Comparison of ENCODE assay signal across 8 cellular contexts in genomic region chr17:76736349-76737081, GRCh38. TPM values are rescaled to one million over a fixed set of nuclear protein-coding genes. Genes with fewer than 3 reads are reported as not detected.
DNase-seq lines count a peak whose midpoint lies in the region; ATAC-seq, FAIRE-seq and TF ChIP-seq lines count a peak whose summit lies in the region.

No MANE protein-coding gene starts in this region.

- H3K27me3 Mint-ChIP-seq in activated CD8-positive, alpha-beta memory T cell treated with anti-CD3 and anti-CD28 coated beads, Interleukin-2, amount 10 ng/mL, durations not matched to agents 7 days and 5 days, result no peaks in the 10 kb centered on the region

- H3K36me3 ChIP-seq in H1 (ENCODE audit: control insufficient read depth in 2 of 4, insufficient read depth in 4 of 4, low read length in 3 of 4), result peaks cover 15 to 43% (median 34%) of the 10 kb centered on the region in 4 experiments

- no peak overlapping the region for H3K23ac ChIP-seq in H1 (ENCODE audit: insufficient read length)

- peak overlapping the region; percentile 100 for H3K27ac Mint-ChIP-seq in activated CD8-positive, alpha-beta memory T cell treated with anti-CD3 and anti-CD28 coated beads, Interleukin-2, amount 10 ng/mL, durations not matched to agents 7 days and 5 days

- POLR2A ChIA-PET in H1 (lab: Charles Lee; ENCODE audit: partially characterized antibody), result interaction anchor here (0.6 to 9.2 kb wide), 29 partner anchors 10 to 578 kb away, joined by 3 to 181 read pairs (median 4); partner anchors contain the start of genes JMJD6, METTL23, MXRA7 and ST6GALNAC2

- H3K18ac ChIP-seq in H1 (ENCODE audit: extremely low read depth, low read length), result peak overlapping the region; percentile 99

- peak overlapping the region; percentile 100 for H3K4ac ChIP-seq in H1 (replicated peaks; ENCODE audit: insufficient read length, low read depth, low read length)

- no peak for TF ChIP-seq RAD21 in H1 (IDR thresholded peaks at IDR 0.05 in 1 of 2, conservative IDR thresholded peaks at IDR 0.05 in 1 of 2; ENCODE audit: low read depth in 2 of 2, low read length in 2 of 2)

- no peak overlapping the region for H2BK20ac ChIP-seq in H1 (ENCODE audit: low read length)

- TF ChIP-seq POLR2A in H1 (IDR thresholded peaks at IDR 0.05; ENCODE audit: control extremely low read depth in 1 of 2, low read depth in 2 of 2, low read length in 2 of 2), result peak in 1 of 2 experiments; percentile 22; a peak in 2 of 3 replicates

- H3K9ac ChIP-seq in H1 (replicated peaks in 1 of 4; ENCODE audit: extremely low read depth in 1 of 4, low read depth in 3 of 4, low read length in 3 of 4), result peak overlapping the region; percentile 99 to 100 (median 100)

- H2BK12ac ChIP-seq in H1 (ENCODE audit: low read depth, low read length), result peak overlapping the region; percentile 85

- peak overlapping the region; percentile 100 for H2BK5ac ChIP-seq in H1 (ENCODE audit: low read depth, low read length)

- H3K9me3 ChIP-seq in H1 (ENCODE audit: insufficient read depth in 2 of 2, low read depth in 1 of 2, low read length in 1 of 2), result no peaks in the 10 kb centered on the region

- H3K9me3 Mint-ChIP-seq in activated CD8-positive, alpha-beta memory T cell treated with anti-CD3 and anti-CD28 coated beads, Interleukin-2, amount 10 ng/mL, durations not matched to agents 7 days and 5 days (ENCODE audit: low read depth), result no peaks in the 10 kb centered on the region

- CTCF ChIA-PET in activated CD8-positive, alpha-beta memory T cell treated with anti-CD3 and anti-CD28 coated beads, Interleukin-2, amount 10 ng/mL, durations not matched to agents 7 days and 5 days (lab: Charles Lee), result interaction anchor here (1.8 to 5.7 kb wide), 3 partner anchors 9 to 178 kb away, joined by 3 to 47 read pairs (median 28); partner anchors contain the start of genes JMJD6 and METTL23
- CTCF ChIA-PET in H1 (lab: Charles Lee; ENCODE audit: partially characterized antibody), result interaction anchor here (1.8 kb wide), 1 partner anchor 20 kb away, joined by 3 read pairs; no protein-coding TSS in a partner anchor

- H4K5ac ChIP-seq in H1 (ENCODE audit: insufficient read length, low read depth, low read length), result peak overlapping the region; percentile 97

- peak overlapping the region; percentile 97 for H3K56ac ChIP-seq in H1 (replicated peaks; ENCODE audit: insufficient read length, low read depth, low read length)

- no peak for FAIRE-seq in H1 (lab: Jason Lieb, UNC)

- H3K4me2 ChIP-seq in H1 (ENCODE audit: insufficient read depth in 1 of 2, low read depth in 2 of 2, low read length in 2 of 2), result peak overlapping the region; percentile 72 to 88

- peak overlapping the region; percentile 5; the same call in 1 of the 2 replicates for H2BK15ac ChIP-seq in H1 (ENCODE audit: low read length)

- peak overlapping the region; percentile 99 for H4K91ac ChIP-seq in H1 (replicated peaks; ENCODE audit: insufficient read length, low read length)

- no peak overlapping the region for H2AFZ ChIP-seq in H1 (ENCODE audit: low read length)

- H3K4me3 ChIP-seq in GM12864 (ENCODE audit: low read depth, low read length) (peak overlapping the region; percentile 99), HFF-Myc (replicated peaks; ENCODE audit: low read depth, low read length) (peak overlapping the region; percentile 97), H1 (ENCODE audit: extremely low read depth in 1 of 4, insufficient read depth in 2 of 4, low read depth in 3 of 4, low read length in 4 of 4) (peak overlapping the region; percentile 88 to 100 (median 98))

- peaks cover 17% of the 10 kb centered on the region in 2 experiments for H4K20me1 ChIP-seq in H1 (replicated peaks in 1 of 2; ENCODE audit: control insufficient read depth in 1 of 2, insufficient read depth in 2 of 2, low read length in 2 of 2)

- H3K79me1 ChIP-seq in H1 (ENCODE audit: low read depth, low read length), result no peaks in the 10 kb centered on the region

- H3K79me2 ChIP-seq in H1 (ENCODE audit: control insufficient read depth in 1 of 2, insufficient read depth in 2 of 2, low read length in 2 of 2), result peaks cover 16 to 62% of the 10 kb centered on the region in 2 experiments

- TF ChIP-seq CTCF in GM12864 (IDR thresholded peaks at IDR 0.05; ENCODE audit: low read depth, low read length, missing control alignments) (peak; percentile 12), HFF-Myc (IDR thresholded peaks at IDR 0.05; ENCODE audit: low read depth, low read length, missing control alignments) (no peak), H1 (IDR thresholded peaks at IDR 0.05; ENCODE audit: control extremely low read depth in 1 of 3, insufficient read depth in 1 of 3, low read depth in 1 of 3, low read length in 3 of 3) (peak in 2 of 3 experiments; percentile 10 to 12; a peak in 2 of 4 replicates)

- H3K14ac ChIP-seq in H1 (ENCODE audit: insufficient read length), result peak overlapping the region; percentile 90

- H3K23me2 ChIP-seq in H1 (ENCODE audit: low read depth, low read length), result peaks cover 9% of the 10 kb centered on the region; the same call in 1 of the 2 replicates

- peak overlapping the region; percentile 100 for H2AK5ac ChIP-seq in H1 (ENCODE audit: low read depth, low read length)

- no peaks in the 10 kb centered on the region for H3K27me3 ChIP-seq in H1 (replicated peaks in 1 of 4; ENCODE audit: control insufficient read depth in 3 of 4, extremely low read depth in 1 of 4, insufficient read depth in 3 of 4, low read length in 3 of 4)

- peak overlapping the region; percentile 92 for H3K4me3 Mint-ChIP-seq in activated CD8-positive, alpha-beta memory T cell treated with anti-CD3 and anti-CD28 coated beads, Interleukin-2, amount 10 ng/mL, durations not matched to agents 7 days and 5 days

- H4K8ac ChIP-seq in H1 (ENCODE audit: extremely low read depth, insufficient read depth, low read length), result peak overlapping the region; percentile 99

- peaks cover 3 to 12% (median 7%) of the 10 kb centered on the region in 4 experiments; a peak in 6 of 7 replicates for H3K4me1 ChIP-seq in H1 (replicated peaks in 1 of 4; ENCODE audit: control insufficient read depth in 3 of 4, insufficient read depth in 4 of 4, low read length in 3 of 4)

- ATAC-seq in activated CD8-positive, alpha-beta memory T cell treated with anti-CD3 and anti-CD28 coated beads, Interleukin-2, amount 10 ng/mL, durations not matched to agents 7 days and 5 days, result peak; percentile 6
- ATAC-seq in GM19463 (IDR thresholded peaks at IDR 0.05; ENCODE audit: unreplicated experiment), result no peak

- 1% methylated on average over 77 of the region's 117 CpGs; no CpG with 5 or more reads in 1 of the 2 experiments for WGBS in H1 (ENCODE audit: extremely low coverage in 1 of 2, insufficient coverage in 1 of 2, insufficient read length in 1 of 2, insufficient replicate concordance in 2 of 2, low coverage in 1 of 2, low lambda C conversion rate in 2 of 2, missing lambda C conversion rate in 1 of 2), 2 experiments

- peaks cover 47% of the 10 kb centered on the region for H3K4me1 Mint-ChIP-seq in activated CD8-positive, alpha-beta memory T cell treated with anti-CD3 and anti-CD28 coated beads, Interleukin-2, amount 10 ng/mL, durations not matched to agents 7 days and 5 days

- H2BK120ac ChIP-seq in H1 (replicated peaks; ENCODE audit: low read depth, low read length), result peak overlapping the region; percentile 21

- DNase-seq in GM12864 (ENCODE audit: low read depth), result no peak
- DNase-seq in HFF-Myc (ENCODE audit: extremely low read depth, low read depth), result no peak
- DNase-seq in NCI-H2171 (lab: John Stamatoyannopoulos, UW), result peak; percentile 37
- DNase-seq in activated CD8-positive, alpha-beta memory T cell treated with anti-CD3 and anti-CD28 coated beads, Interleukin-2, amount 10 ng/mL, durations not matched to agents 7 days and 5 days, result peak; percentile 79
- peak in 1 of 2 experiments; percentile 60 for DNase-seq in H1 (ENCODE audit: low read depth in 1 of 2, low spot score in 2 of 2)
- peak; percentile 95 for DNase-seq in mesenteric fat pad (ENCODE audit: low spot score)
- DNase-seq in stimulated activated CD8-positive, alpha-beta memory T cell treated with anti-CD3 and anti-CD28 coated beads, Interleukin-4, amount 100 ng/mL, for 24 hours (ENCODE audit: low read depth), result peak; percentile 51

- peaks cover 52% of the 10 kb centered on the region for H3K36me3 Mint-ChIP-seq in activated CD8-positive, alpha-beta memory T cell treated with anti-CD3 and anti-CD28 coated beads, Interleukin-2, amount 10 ng/mL, durations not matched to agents 7 days and 5 days

- no peak for TF ChIP-seq EP300 in H1 (IDR thresholded peaks at IDR 0.05; ENCODE audit: borderline replicate concordance in 1 of 2, low read depth in 2 of 2, low read length in 2 of 2)

- H3K27ac ChIP-seq in H1 (ENCODE audit: low read depth, low read length), result peak overlapping the region; percentile 98

RNA-seq across cellular contexts. Expression of gene SRSF2, which starts 0.6 kb away (rescaled TPM):
- total RNA-seq in activated CD8-positive, alpha-beta memory T cell treated with anti-CD3 and anti-CD28 coated beads, Interleukin-2, amount 10 ng/mL, durations not matched to agents 7 days and 5 days, result 100 to 1,000 TPM; 443 to 471 TPM
- 397 and 413 TPM in 2 replicates for total RNA-seq in H1 (2021; fragmentation: NEBNext Ultra II Directional; extraction: Animal tissue kit (Norgen Biotek cat#: 25700))
- 401 and 479 TPM in 2 replicates for polyA plus RNA-seq in H1 (2011; rRNA removed)
- polyA plus RNA-seq in H1 (2011; cell fraction: cytosol; rRNA removed), result 476 TPM
- 766 TPM for polyA plus RNA-seq in H1 (2011; cell fraction: nucleus; rRNA removed)
- 293 to 353 TPM (median 324 TPM) in 4 replicates for polyA plus RNA-seq in H1 (2012, experiment 1 of 2)
- 136 TPM for polyA plus RNA-seq in H1 (2012, experiment 2 of 2)
- polyA plus RNA-seq in H1 (2013, experiment 1 of 2), result 351 TPM
- 323 TPM for polyA plus RNA-seq in H1 (2013, experiment 2 of 2)
- 111 TPM in 2 replicates for polyA minus RNA-seq in H1 (2011; rRNA and poly(A)+ RNA removed)
- polyA minus RNA-seq in H1 (2011; cell fraction: cytosol; rRNA and poly(A)+ RNA removed), result 337 TPM
- 830 TPM for polyA minus RNA-seq in H1 (2011; cell fraction: nucleus; rRNA and poly(A)+ RNA removed)
- total RNA-seq in mesenteric fat pad, result 179 TPM

RNA-seq across cellular contexts. Expression of gene MFSD11, which starts 1.4 kb away (rescaled TPM):
- total RNA-seq in activated CD8-positive, alpha-beta memory T cell treated with anti-CD3 and anti-CD28 coated beads, Interleukin-2, amount 10 ng/mL, durations not matched to agents 7 days and 5 days, result 10 to 100 TPM; 22.6 to 26.8 TPM
- 18.9 and 19.8 TPM in 2 replicates for total RNA-seq in H1 (2021; fragmentation: NEBNext Ultra II Directional; extraction: Animal tissue kit (Norgen Biotek cat#: 25700))
- polyA plus RNA-seq in H1 (2011; rRNA removed), result 15.1 and 17.7 TPM in 2 replicates
- polyA plus RNA-seq in H1 (2011; cell fraction: cytosol; rRNA removed), result 10.6 TPM
- polyA plus RNA-seq in H1 (2011; cell fraction: nucleus; rRNA removed), result 27.8 TPM
- polyA plus RNA-seq in H1 (2012, experiment 1 of 2), result 13.3 to 15.9 TPM (median 15.0 TPM) in 4 replicates
- 9.3 TPM for polyA plus RNA-seq in H1 (2012, experiment 2 of 2)
- polyA plus RNA-seq in H1 (2013, experiment 1 of 2), result 18.9 TPM
- 18.6 TPM for polyA plus RNA-seq in H1 (2013, experiment 2 of 2)
- 22.0 and 30.9 TPM in 2 replicates for polyA minus RNA-seq in H1 (2011; rRNA and poly(A)+ RNA removed)
- 7.3 TPM for polyA minus RNA-seq in H1 (2011; cell fraction: cytosol; rRNA and poly(A)+ RNA removed)
- 31.0 TPM for polyA minus RNA-seq in H1 (2011; cell fraction: nucleus; rRNA and poly(A)+ RNA removed)
- total RNA-seq in mesenteric fat pad, result 23.2 TPM

RNA-seq across cellular contexts. Expression of gene METTL23, which starts 9.9 kb away (rescaled TPM):
- 10 to 100 TPM; 40.3 to 42.1 TPM for total RNA-seq in activated CD8-positive, alpha-beta memory T cell treated with anti-CD3 and anti-CD28 coated beads, Interleukin-2, amount 10 ng/mL, durations not matched to agents 7 days and 5 days
- total RNA-seq in H1 (2021; fragmentation: NEBNext Ultra II Directional; extraction: Animal tissue kit (Norgen Biotek cat#: 25700)), result 36.1 and 36.2 TPM in 2 replicates
- polyA plus RNA-seq in H1 (2011; rRNA removed), result 41.3 and 60.2 TPM in 2 replicates
- polyA plus RNA-seq in H1 (2011; cell fraction: cytosol; rRNA removed), result 51.3 TPM
- polyA plus RNA-seq in H1 (2011; cell fraction: nucleus; rRNA removed), result 40.3 TPM
- polyA plus RNA-seq in H1 (2012, experiment 1 of 2), result 36.4 to 47.2 TPM (median 43.1 TPM) in 4 replicates
- 34.6 TPM for polyA plus RNA-seq in H1 (2012, experiment 2 of 2)
- 40.2 TPM for polyA plus RNA-seq in H1 (2013, experiment 1 of 2)
- 38.5 TPM for polyA plus RNA-seq in H1 (2013, experiment 2 of 2)
- 25.9 and 32.3 TPM in 2 replicates for polyA minus RNA-seq in H1 (2011; rRNA and poly(A)+ RNA removed)
- polyA minus RNA-seq in H1 (2011; cell fraction: cytosol; rRNA and poly(A)+ RNA removed), result 11.8 TPM
- 16.5 TPM for polyA minus RNA-seq in H1 (2011; cell fraction: nucleus; rRNA and poly(A)+ RNA removed)
- total RNA-seq in mesenteric fat pad, result 32.2 TPM

RNA-seq across cellular contexts. Expression of gene JMJD6, which starts 10.1 kb away (rescaled TPM):
- 10 to 100 TPM; 60.6 to 72.8 TPM for total RNA-seq in activated CD8-positive, alpha-beta memory T cell treated with anti-CD3 and anti-CD28 coated beads, Interleukin-2, amount 10 ng/mL, durations not matched to agents 7 days and 5 days
- total RNA-seq in H1 (2021; fragmentation: NEBNext Ultra II Directional; extraction: Animal tissue kit (Norgen Biotek cat#: 25700)), result 18.6 and 22.2 TPM in 2 replicates
- polyA plus RNA-seq in H1 (2011; rRNA removed), result 8.6 and 10.6 TPM in 2 replicates
- polyA plus RNA-seq in H1 (2011; cell fraction: cytosol; rRNA removed), result 9.9 TPM
- 11.7 TPM for polyA plus RNA-seq in H1 (2011; cell fraction: nucleus; rRNA removed)
- polyA plus RNA-seq in H1 (2012, experiment 1 of 2), result 18.3 to 22.2 TPM (median 19.1 TPM) in 4 replicates
- 9.1 TPM for polyA plus RNA-seq in H1 (2012, experiment 2 of 2)
- 10.0 TPM for polyA plus RNA-seq in H1 (2013, experiment 1 of 2)
- 8.7 TPM for polyA plus RNA-seq in H1 (2013, experiment 2 of 2)
- polyA minus RNA-seq in H1 (2011; rRNA and poly(A)+ RNA removed), result 3.1 and 5.3 TPM in 2 replicates
- polyA minus RNA-seq in H1 (2011; cell fraction: cytosol; rRNA and poly(A)+ RNA removed), result 5.8 TPM
- polyA minus RNA-seq in H1 (2011; cell fraction: nucleus; rRNA and poly(A)+ RNA removed), result 6.7 TPM
- total RNA-seq in mesenteric fat pad, result 55.3 TPM

RNA-seq across cellular contexts. Expression of gene MXRA7, which starts 25.8 kb away (rescaled TPM):
- total RNA-seq in activated CD8-positive, alpha-beta memory T cell treated with anti-CD3 and anti-CD28 coated beads, Interleukin-2, amount 10 ng/mL, durations not matched to agents 7 days and 5 days, result 10 to 100 TPM; 29.8 to 32.0 TPM
- total RNA-seq in H1 (2021; fragmentation: NEBNext Ultra II Directional; extraction: Animal tissue kit (Norgen Biotek cat#: 25700)), result 21.3 and 26.6 TPM in 2 replicates
- 12.8 and 17.8 TPM in 2 replicates for polyA plus RNA-seq in H1 (2011; rRNA removed)
- polyA plus RNA-seq in H1 (2011; cell fraction: cytosol; rRNA removed), result 19.7 TPM
- 15.7 TPM for polyA plus RNA-seq in H1 (2011; cell fraction: nucleus; rRNA removed)
- 22.5 to 26.9 TPM (median 24.9 TPM) in 4 replicates for polyA plus RNA-seq in H1 (2012, experiment 1 of 2)
- polyA plus RNA-seq in H1 (2012, experiment 2 of 2), result 28.3 TPM
- 26.7 TPM for polyA plus RNA-seq in H1 (2013, experiment 1 of 2)
- 34.1 TPM for polyA plus RNA-seq in H1 (2013, experiment 2 of 2)
- 13.7 and 15.2 TPM in 2 replicates for polyA minus RNA-seq in H1 (2011; rRNA and poly(A)+ RNA removed)
- 9.0 TPM for polyA minus RNA-seq in H1 (2011; cell fraction: cytosol; rRNA and poly(A)+ RNA removed)
- 6.9 TPM for polyA minus RNA-seq in H1 (2011; cell fraction: nucleus; rRNA and poly(A)+ RNA removed)
- total RNA-seq in mesenteric fat pad, result 193 TPM

Comparison
In these comparisons a context has a peak if more than half of its experiments do, and no peak if none do; other contexts are left out.
1. DNase-seq: peak in NCI-H2171 (single experiment), activated CD8-positive, alpha-beta memory T cell treated with anti-CD3 and anti-CD28 coated beads, Interleukin-2, amount 10 ng/mL, durations not matched to agents 7 days and 5 days (single experiment), mesenteric fat pad (single experiment) and stimulated activated CD8-positive, alpha-beta memory T cell treated with anti-CD3 and anti-CD28 coated beads, Interleukin-4, amount 100 ng/mL, for 24 hours (single experiment); none in GM12864 (single experiment) and HFF-Myc (single experiment).
2. Peak in every context shown above with its lines, with median percentiles within 50 percentile points of each other: H3K4me3 ChIP-seq.